ENCODE assay signal across 8 cellular contexts in genomic region chr22:18110944-18111758, GRCh38. TPM values are rescaled to one million over a fixed set of nuclear protein-coding genes. Genes with fewer than 3 reads are reported as not detected.
DNase-seq lines count a peak whose midpoint lies in the region; ATAC-seq and TF ChIP-seq lines count a peak whose summit lies in the region.

No MANE protein-coding gene starts in this region.

- no peak for TF ChIP-seq CTCF in heart right ventricle (IDR thresholded peaks at IDR 0.05)
- no peak for TF ChIP-seq CTCF in foreskin keratinocyte (conservative IDR thresholded peaks at IDR 0.05)

- H3K36me3 Mint-ChIP-seq in activated CD4-positive, alpha-beta memory T cell treated with anti-CD3 and anti-CD28 coated beads for 36 hours: peaks cover 13% of the 10 kb centered on the region

- CTCF ChIA-PET in activated CD4-positive, alpha-beta memory T cell treated with anti-CD3 and anti-CD28 coated beads for 36 hours (lab: Charles Lee): interaction anchor here (1.1 to 1.9 kb wide), 3 partner anchors 11 to 45 kb away, joined by 4 to 11 read pairs (median 4); partner anchors contain the start of gene PEX26

- H3K4me1 ChIP-seq in ES-I3 (ENCODE audit: insufficient read depth, low read length) (peaks cover 3% of the 10 kb centered on the region; the same call in 1 of the 2 replicates), heart right ventricle (peaks cover 4 to 64% (median 32%) of the 10 kb centered on the region in 9 donors), foreskin keratinocyte (no peaks in the 10 kb centered on the region)

- no peak overlapping the region for H3K27ac Mint-ChIP-seq in activated CD4-positive, alpha-beta memory T cell treated with anti-CD3 and anti-CD28 coated beads for 36 hours

- H3K9me3 ChIP-seq in ES-I3 (ENCODE audit: control insufficient read depth, insufficient read depth, low read length) (peaks cover 4% of the 10 kb centered on the region; the same call in 1 of the 2 replicates), heart right ventricle (no peaks in the 10 kb centered on the region)

- H3K9me3 Mint-ChIP-seq in activated CD4-positive, alpha-beta memory T cell treated with anti-CD3 and anti-CD28 coated beads for 36 hours: peaks cover 21% of the 10 kb centered on the region

- DNase-seq in activated CD4-positive, alpha-beta memory T cell treated with anti-CD3 and anti-CD28 coated beads for 36 hours: no peak
- DNase-seq in heart right ventricle (no peak), retina (peak; percentile 51), foreskin keratinocyte (no peak), NCI-H1092 treated with DMSO at 0.1 percent for 48 hours (lab: John Stamatoyannopoulos, UW) (no peak), AG08395 (ENCODE audit: low spot score) (no peak)

- ATAC-seq in heart right ventricle: peak; percentile 2 to 32 (median 8)
- no peak for ATAC-seq in foreskin keratinocyte
- ATAC-seq in HG03280 (IDR thresholded peaks at IDR 0.05; ENCODE audit: unreplicated experiment): no peak

- H3K4me1 Mint-ChIP-seq in activated CD4-positive, alpha-beta memory T cell treated with anti-CD3 and anti-CD28 coated beads for 36 hours (ENCODE audit: low read depth): peaks cover 39% of the 10 kb centered on the region

- intact Hi-C loops in activated CD4-positive, alpha-beta memory T cell treated with anti-CD3 and anti-CD28 coated beads for 36 hours (cut with micrococcal nuclease): no loop called here
- intact Hi-C loops in heart right ventricle (cut with DNase I): loop anchor here in 1 of 10 donors (2.0 kb wide), 1 partner anchor 18 kb away; no protein-coding TSS in a partner anchor

- H3K27me3 Mint-ChIP-seq in activated CD4-positive, alpha-beta memory T cell treated with anti-CD3 and anti-CD28 coated beads for 36 hours: peaks cover 22% of the 10 kb centered on the region

- 24 to 25% methylated on average over 40 to 41 of the region's 41 CpGs for whole genome bisulfite sequencing in heart right ventricle, 2 donors

- H3K27me3 ChIP-seq in heart right ventricle (peaks cover 0 to 68% (median 5%) of the 10 kb centered on the region in 7 donors), foreskin keratinocyte (peaks cover 54% of the 10 kb centered on the region)

- H3K4me3 ChIP-seq in heart right ventricle: peak overlapping the region; percentile 39 to 64 (median 56)

- POLR2A ChIA-PET in activated CD4-positive, alpha-beta memory T cell treated with anti-CD3 and anti-CD28 coated beads for 36 hours (lab: Charles Lee): no interaction called here

- peak overlapping the region; percentile 76 to 94 (median 90) for H3K27ac ChIP-seq in heart right ventricle
- no peak overlapping the region for H3K27ac ChIP-seq in foreskin keratinocyte

- peak overlapping the region; percentile 61 for H3K4me3 Mint-ChIP-seq in activated CD4-positive, alpha-beta memory T cell treated with anti-CD3 and anti-CD28 coated beads for 36 hours

- H3K9ac ChIP-seq in ES-I3 (ENCODE audit: low read depth, low read length): peak overlapping the region; percentile 45; the same call in 1 of the 2 replicates

- no peaks in the 10 kb centered on the region for H3K36me3 ChIP-seq in ES-I3 (ENCODE audit: insufficient read depth, low read length)
- H3K36me3 ChIP-seq in heart right ventricle: no peaks in the 10 kb centered on the region

RNA-seq across cellular contexts. Expression of gene TUBA8, which starts 0.5 kb away (rescaled TPM):
- 1 to 10 TPM; 3.3 to 4.3 TPM for total RNA-seq in activated CD4-positive, alpha-beta memory T cell treated with anti-CD3 and anti-CD28 coated beads for 36 hours
- 100 to 1,000 TPM in 7 of 10 donors, 10 to 100 TPM in 3; 71.8 to 183 (median 109) TPM for total RNA-seq in heart right ventricle
- 100 to 1,000 TPM in 1 of 2 donors, 10 to 100 TPM in 1; 44.9 to 138 TPM for polyA plus RNA-seq in heart right ventricle
- 0.32 and 0.34 TPM in 2 replicates for total RNA-seq in foreskin keratinocyte
- polyA plus RNA-seq in foreskin keratinocyte: 0.45 TPM in 2 replicates

RNA-seq across cellular contexts. Expression of gene PEX26, which starts 33.4 kb away (rescaled TPM):
- total RNA-seq in activated CD4-positive, alpha-beta memory T cell treated with anti-CD3 and anti-CD28 coated beads for 36 hours: 10 to 100 TPM; 56.3 to 56.8 TPM
- 10 to 100 TPM; 16.6 to 27.1 (median 21.3) TPM for total RNA-seq in heart right ventricle
- 10 to 100 TPM in 1 of 2 donors, 1 to 10 TPM in 1; 8.3 to 10.7 TPM for polyA plus RNA-seq in heart right ventricle
- total RNA-seq in foreskin keratinocyte: 25.7 and 29.1 TPM in 2 replicates
- polyA plus RNA-seq in foreskin keratinocyte: 10.7 and 11.5 TPM in 2 replicates

RNA-seq across cellular contexts. Expression of gene USP18, which starts 38.8 kb away (rescaled TPM):
- total RNA-seq in activated CD4-positive, alpha-beta memory T cell treated with anti-CD3 and anti-CD28 coated beads for 36 hours: 10 to 100 TPM; 13.5 to 13.6 TPM
- total RNA-seq in heart right ventricle (1 to 10 TPM; 1.4 to 7.7 (median 3.2) TPM), foreskin keratinocyte (14.6 and 19.8 TPM in 2 replicates)
- polyA plus RNA-seq in heart right ventricle (1 to 10 TPM; 3.2 to 3.9 TPM), foreskin keratinocyte (11.8 and 14.0 TPM in 2 replicates)

Comparison
In these comparisons a context has a peak if more than half of its experiments do, and no peak if none do; other contexts are left out.
1. ATAC-seq: peak in heart right ventricle (8 of 8); none in foreskin keratinocyte (single experiment) and HG03280 (single experiment).
2. RNA of gene TUBA8, which starts 0.5 kb away (total RNA-seq): 71.8 to 183 TPM in heart right ventricle; 3.3 to 4.3 TPM in activated CD4-positive, alpha-beta memory T cell treated with anti-CD3 and anti-CD28 coated beads for 36 hours and 0.32 to 0.34 TPM in foreskin keratinocyte; every median in the first group is over 10 times any median in the second.